ENCODE assay signal across 19 cellular contexts in genomic region chr5:145942749-145943148, GRCh38. TPM values are rescaled to one million over a fixed set of nuclear protein-coding genes. Genes with fewer than 3 reads are reported as not detected.
"Had no signal": no experiment of that assay in that cellular context is flagged by ENCODE, and none has a peak within 500 bp of the region (broad histone marks: within the 10 kb centered on the region; RNA-seq: fewer than 3 reads in every experiment).

No MANE protein-coding gene starts in this region.

- H3K36me3 Mint-ChIP-seq: activated naive CD8-positive, alpha-beta T cell treated with anti-CD3 and anti-CD28 coated beads for 36 hours; naive B cell; T-cell had no signal

- H3K9me3 Mint-ChIP-seq: activated B cell treated with CpG ODN at 0.5 μM for 24 hours; activated CD4-positive, alpha-beta T cell treated with anti-CD3 and anti-CD28 coated beads, Interleukin-2, amount 10 ng/mL, durations not matched to agents 24 days and 14 days; activated CD8-positive, alpha-beta T cell treated with anti-CD3 and anti-CD28 coated beads for 36 hours; activated T-helper 17 cell treated with anti-CD3 and anti-CD28 coated beads, Interleukin-2, amount 50 U/mL, for 72 hours; endodermal cell; naive B cell; neural crest cell; T-cell had no signal

- H3K27me3 ChIP-seq: right atrium auricular region had no signal

- ATAC-seq: activated CD8-positive, alpha-beta T cell treated with anti-CD3 and anti-CD28 coated beads for 36 hours; activated T-helper 17 cell treated with anti-CD3 and anti-CD28 coated beads, Interleukin-2, amount 50 U/mL, for 72 hours; left lung; stimulated activated naive CD8-positive, alpha-beta T cell treated with anti-CD3 and anti-CD28 coated beads, Interleukin-15, Interleukin-2, amounts not matched to agents 100 U/mL and 50 U/mL, for 24 hours; T-cell had no signal

- H3K27ac Mint-ChIP-seq: activated B cell treated with CpG ODN at 0.5 μM for 24 hours; activated CD4-positive, alpha-beta T cell treated with anti-CD3 and anti-CD28 coated beads, Interleukin-2, amount 10 ng/mL, durations not matched to agents 24 days and 14 days; activated CD8-positive, alpha-beta T cell treated with anti-CD3 and anti-CD28 coated beads for 36 hours; activated naive CD8-positive, alpha-beta T cell treated with anti-CD3 and anti-CD28 coated beads for 36 hours; endodermal cell; naive B cell; progenitor cell of endocrine pancreas; T-cell had no signal

- H3K9me3 ChIP-seq: left lung, right atrium auricular region had no signal

- H3K4me3 Mint-ChIP-seq: activated B cell treated with CpG ODN at 0.5 μM for 24 hours; activated CD4-positive, alpha-beta T cell treated with anti-CD3 and anti-CD28 coated beads, Interleukin-2, amount 10 ng/mL, durations not matched to agents 24 days and 14 days; activated CD8-positive, alpha-beta T cell treated with anti-CD3 and anti-CD28 coated beads for 36 hours; activated naive CD8-positive, alpha-beta T cell treated with anti-CD3 and anti-CD28 coated beads for 36 hours; activated T-helper 17 cell treated with anti-CD3 and anti-CD28 coated beads, Interleukin-2, amount 50 U/mL, for 72 hours; endodermal cell; neural crest cell; T-cell had no signal

- H3K4me1 Mint-ChIP-seq: activated B cell treated with CpG ODN at 0.5 μM for 24 hours, naive B cell had no signal

- H3K36me3 ChIP-seq: left lung, right atrium auricular region had no signal

- H3K27ac ChIP-seq: left lung, right atrium auricular region had no signal

- DNase-seq: activated B cell treated with CpG ODN at 0.5 μM for 24 hours; activated CD4-positive, alpha-beta T cell treated with anti-CD3 and anti-CD28 coated beads, Interleukin-2, amount 10 ng/mL, durations not matched to agents 24 days and 14 days; activated CD8-positive, alpha-beta T cell treated with anti-CD3 and anti-CD28 coated beads for 36 hours; activated naive CD4-positive, alpha-beta T cell; activated naive CD8-positive, alpha-beta T cell treated with anti-CD3 and anti-CD28 coated beads for 36 hours; activated T-cell treated with anti-CD3 and anti-CD28 coated beads, Interleukin-2, amount 50 U/mL, for 1 hour; amniotic stem cell; dorsolateral prefrontal cortex; endodermal cell; foreskin melanocyte; left lung; naive B cell; stimulated activated naive CD8-positive, alpha-beta T cell treated with anti-CD3 and anti-CD28 coated beads, Interleukin-15, Interleukin-2, amounts not matched to agents 100 U/mL and 50 U/mL, for 24 hours; T-cell had no signal

- H3K4me3 ChIP-seq: dorsolateral prefrontal cortex, left lung, right atrium auricular region had no signal

- H3K27me3 Mint-ChIP-seq: progenitor cell of endocrine pancreas had no signal

RNA-seq across cellular contexts. Expression of gene SH3RF2, which starts 6.4 kb away (rescaled TPM):
- total RNA-seq: activated B cell treated with CpG ODN at 0.5 μM for 24 hours; activated CD8-positive, alpha-beta T cell treated with anti-CD3 and anti-CD28 coated beads for 36 hours; activated naive CD8-positive, alpha-beta T cell treated with anti-CD3 and anti-CD28 coated beads for 36 hours; lung microvascular endothelial cell had no signal
